In the genomic region with DNA sequence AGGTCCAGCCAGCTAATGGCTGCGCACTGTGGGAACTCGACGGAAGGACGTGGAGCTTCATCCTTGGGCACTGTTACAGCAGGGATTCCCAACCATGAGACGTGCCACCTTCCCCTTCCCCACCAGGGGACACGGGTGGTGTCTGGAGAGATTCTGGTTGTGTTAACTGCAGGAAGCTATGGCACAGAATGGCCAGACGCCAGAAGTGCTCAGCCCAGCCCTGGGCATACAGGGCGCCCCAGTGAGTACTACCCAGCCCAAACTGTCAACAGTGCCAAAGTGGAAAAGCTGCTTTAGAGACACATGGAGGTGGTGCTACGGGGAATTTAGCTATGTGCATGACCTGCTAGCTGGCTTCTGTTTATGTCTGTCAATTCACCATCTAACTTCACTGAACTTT, we compare ENCODE assay signal across 29 cellular contexts.
"Had no signal": no experiment of that assay in that cellular context is flagged by ENCODE, and none has a peak within 500 bp of the region (broad histone marks: within the 10 kb centered on the region; RNA-seq: fewer than 3 reads in every experiment).

No MANE protein-coding gene starts in this region.

- H3K27me3 ChIP-seq: ascending aorta, cardiac muscle cell, dorsolateral prefrontal cortex, gastroesophageal sphincter, ovary, upper lobe of left lung had no signal

- H3K27ac Mint-ChIP-seq: activated B cell treated with CpG ODN at 0.5 μM for 24 hours; activated naive CD4-positive, alpha-beta T cell treated with anti-CD3 and anti-CD28 coated beads, Interleukin-2, amount 10 ng/mL, durations not matched to agents 7 days and 5 days; activated naive CD8-positive, alpha-beta T cell treated with anti-CD3 and anti-CD28 coated beads, Interleukin-2, amount 10 ng/mL, durations not matched to agents 7 days and 5 days; activated T-helper 1 cell treated with anti-CD3 and anti-CD28 coated beads, Interleukin-12 subunit alpha, Interleukin-12 subunit beta, Interleukin-2, Interleukin-4 antibody, amounts not matched to agents 30 ng/mL and 10 ng/mL and 1 ng/mL, durations not matched to agents 14 hours and 24 hours and 36 hours; stimulated activated effector memory CD8-positive, alpha-beta T cell treated with anti-CD3 and anti-CD28 coated beads, Interleukin-12 subunit alpha, Interleukin-12 subunit beta, amount 100 ng/mL, for 72 hours; stimulated activated naive CD8-positive, alpha-beta T cell treated with anti-CD3 and anti-CD28 coated beads, Interleukin-15, Interleukin-2, amounts not matched to agents 100 ng/mL and 50 ng/mL, for 24 hours had no signal

- H3K4me1 ChIP-seq: prostate gland had no signal

- H3K9me3 Mint-ChIP-seq: activated B cell treated with CpG ODN at 0.5 μM for 24 hours; activated naive CD4-positive, alpha-beta T cell treated with anti-CD3 and anti-CD28 coated beads, Interleukin-2, amount 10 ng/mL, durations not matched to agents 7 days and 5 days; activated naive CD8-positive, alpha-beta T cell treated with anti-CD3 and anti-CD28 coated beads, Interleukin-2, amount 10 ng/mL, durations not matched to agents 7 days and 5 days; activated T-helper 1 cell treated with anti-CD3 and anti-CD28 coated beads, Interleukin-12 subunit alpha, Interleukin-12 subunit beta, Interleukin-2, Interleukin-4 antibody, amounts not matched to agents 30 ng/mL and 10 ng/mL and 1 ng/mL, durations not matched to agents 14 hours and 24 hours and 36 hours; stimulated activated effector memory CD8-positive, alpha-beta T cell treated with anti-CD3 and anti-CD28 coated beads, Interleukin-12 subunit alpha, Interleukin-12 subunit beta, amount 100 ng/mL, for 72 hours; stimulated activated naive CD8-positive, alpha-beta T cell treated with anti-CD3 and anti-CD28 coated beads, Interleukin-15, Interleukin-2, amounts not matched to agents 100 ng/mL and 50 ng/mL, for 24 hours had no signal

- ATAC-seq: gastroesophageal sphincter; sciatic nerve; stimulated activated effector memory CD8-positive, alpha-beta T cell treated with anti-CD3 and anti-CD28 coated beads, Interleukin-12 subunit alpha, Interleukin-12 subunit beta, amount 100 ng/mL, for 72 hours had no signal

- H3K4me3 Mint-ChIP-seq: activated B cell treated with CpG ODN at 0.5 μM for 24 hours; activated naive CD4-positive, alpha-beta T cell treated with anti-CD3 and anti-CD28 coated beads, Interleukin-2, amount 10 ng/mL, durations not matched to agents 7 days and 5 days; activated naive CD8-positive, alpha-beta T cell treated with anti-CD3 and anti-CD28 coated beads, Interleukin-2, amount 10 ng/mL, durations not matched to agents 7 days and 5 days; activated T-helper 1 cell treated with anti-CD3 and anti-CD28 coated beads, Interleukin-12 subunit alpha, Interleukin-12 subunit beta, Interleukin-2, Interleukin-4 antibody, amounts not matched to agents 30 ng/mL and 10 ng/mL and 1 ng/mL, durations not matched to agents 14 hours and 24 hours and 36 hours; brain; stimulated activated effector memory CD8-positive, alpha-beta T cell treated with anti-CD3 and anti-CD28 coated beads, Interleukin-12 subunit alpha, Interleukin-12 subunit beta, amount 100 ng/mL, for 72 hours; stimulated activated naive CD8-positive, alpha-beta T cell treated with anti-CD3 and anti-CD28 coated beads, Interleukin-15, Interleukin-2, amounts not matched to agents 100 ng/mL and 50 ng/mL, for 24 hours had no signal

- H3K36me3 ChIP-seq: ovary had no signal

- H3K4me3 ChIP-seq: ascending aorta, cardiac muscle cell, coronary artery, dorsolateral prefrontal cortex, gastroesophageal sphincter, lung, ovary, prostate gland, upper lobe of left lung had no signal

- H3K27me3 Mint-ChIP-seq: activated B cell treated with CpG ODN at 0.5 μM for 24 hours; activated naive CD4-positive, alpha-beta T cell treated with anti-CD3 and anti-CD28 coated beads, Interleukin-2, amount 10 ng/mL, durations not matched to agents 7 days and 5 days; activated naive CD8-positive, alpha-beta T cell treated with anti-CD3 and anti-CD28 coated beads, Interleukin-2, amount 10 ng/mL, durations not matched to agents 7 days and 5 days; brain; stimulated activated naive CD8-positive, alpha-beta T cell treated with anti-CD3 and anti-CD28 coated beads, Interleukin-15, Interleukin-2, amounts not matched to agents 100 ng/mL and 50 ng/mL, for 24 hours had no signal

- H3K27ac ChIP-seq: ascending aorta, cardiac muscle cell, coronary artery, dorsolateral prefrontal cortex, ovary, prostate gland, upper lobe of left lung had no signal

- H3K36me3 Mint-ChIP-seq: activated naive CD4-positive, alpha-beta T cell treated with anti-CD3 and anti-CD28 coated beads, Interleukin-2, amount 10 ng/mL, durations not matched to agents 7 days and 5 days; activated naive CD8-positive, alpha-beta T cell treated with anti-CD3 and anti-CD28 coated beads, Interleukin-2, amount 10 ng/mL, durations not matched to agents 7 days and 5 days had no signal

- DNase-seq: activated B cell treated with CpG ODN at 0.5 μM for 24 hours; activated CD4-positive, alpha-beta T cell treated with anti-CD3 and anti-CD28 coated beads, Interleukin-2, amount 50 U/mL, for 4 hours; activated CD8-positive, alpha-beta memory T cell treated with anti-CD3 and anti-CD28 coated beads, Interleukin-2, amount 50 U/mL, for 4 hours; activated gamma-delta T cell; activated naive CD4-positive, alpha-beta T cell treated with anti-CD3 and anti-CD28 coated beads, Interleukin-2, amount 10 ng/mL, durations not matched to agents 7 days and 5 days; activated naive CD8-positive, alpha-beta T cell treated with anti-CD3 and anti-CD28 coated beads, Interleukin-2, amount 10 ng/mL, durations not matched to agents 7 days and 5 days; activated T-cell treated with anti-CD3 and anti-CD28 coated beads, Interleukin-2, amount 50 U/mL, for 1 hour; dorsolateral prefrontal cortex; effector memory CD4-positive, alpha-beta T cell; hippocampal formation; kidney; mesendoderm; ovary; retina; small intestine; stimulated activated CD4-positive, alpha-beta T cell treated with anti-CD3 and anti-CD28 coated beads, Interleukin-4, amount 100 ng/mL, for 24 hours; substantia nigra had no signal

- H3K9me3 ChIP-seq: ascending aorta, gastroesophageal sphincter, ovary, prostate gland, upper lobe of left lung had no signal
